ENCODE assay signal across 20 cellular contexts in genomic region chr12:97756741-97757140, GRCh38.
A peak's percentile ranks its signal among the peaks of the same experiment; 100 is the strongest.
DNase-seq lines count a peak whose midpoint lies in the region; ATAC-seq and TF ChIP-seq lines count a peak whose summit lies in the region.
"Had no signal": no experiment of that assay in that cellular context is flagged by ENCODE, and none has a peak within 500 bp of the region (broad histone marks: within the 10 kb centered on the region; RNA-seq: fewer than 3 reads in every experiment).

No MANE protein-coding gene starts in this region.

- H3K4me2 ChIP-seq in Loucy (ENCODE audit: low read depth, low read length, poor library complexity, severe bottlenecking): peak overlapping the region; percentile 42
- H3K4me2 ChIP-seq: GM23338 had no signal

- no peaks in the 10 kb centered on the region for H3K9me2 ChIP-seq in Loucy (replicated peaks; ENCODE audit: low read depth, low read length)

- no peaks in the 10 kb centered on the region for H3F3A ChIP-seq in Loucy (ENCODE audit: low read depth)

- peak overlapping the region in 3 of 4 donors; percentile 28 to 52 (median 50) for H3K27ac ChIP-seq in esophagus squamous epithelium
- peak overlapping the region; percentile 62 for H3K27ac ChIP-seq in lower lobe of right lung
- peak overlapping the region; percentile 68 to 70 for H3K27ac ChIP-seq in testis
- H3K27ac ChIP-seq: Peyer's patch had no signal

- H3K36me3 ChIP-seq in Loucy (ENCODE audit: insufficient read depth, low read length) (no peaks in the 10 kb centered on the region), esophagus squamous epithelium (no peaks in the 10 kb centered on the region), lower lobe of right lung (no peaks in the 10 kb centered on the region), testis (ENCODE audit: low read depth, missing control alignments) (no peaks in the 10 kb centered on the region)
- H3K36me3 ChIP-seq: MG63, Peyer's patch had no signal

- TF ChIP-seq POLR2A in esophagus squamous epithelium (IDR thresholded peaks at IDR 0.05) (no peak), testis (IDR thresholded peaks at IDR 0.05) (no peak)

- no peak overlapping the region for H3K9ac ChIP-seq in Loucy (ENCODE audit: low read depth, low read length, poor library complexity, severe bottlenecking)

- TF ChIP-seq CTCF in Loucy (conservative IDR thresholded peaks at IDR 0.05; ENCODE audit: low read length) (no peak), esophagus squamous epithelium (IDR thresholded peaks at IDR 0.05) (no peak), lower lobe of right lung (IDR thresholded peaks at IDR 0.05) (no peak), testis (IDR thresholded peaks at IDR 0.05) (no peak)

- no peaks in the 10 kb centered on the region for H4K20me1 ChIP-seq in Loucy (ENCODE audit: insufficient read depth, low read length, poor library complexity, severe bottlenecking)

- H2AFZ ChIP-seq in Loucy (ENCODE audit: low read length): peak overlapping the region; percentile 3; the same call in 1 of the 2 replicates
- H2AFZ ChIP-seq: GM23338 had no signal

- ATAC-seq in lower lobe of right lung (no peak), GM18520 (IDR thresholded peaks at IDR 0.05; ENCODE audit: unreplicated experiment) (no peak)
- ATAC-seq: GM23338, K562 had no signal

- no peak for DNase-seq in esophagus squamous epithelium (lab: John Stamatoyannopoulos, UW)
- no peak for DNase-seq in lower lobe of right lung
- DNase-seq in testis: no peak
- DNase-seq in LoVo (ENCODE audit: low spot score): no peak
- no peak for DNase-seq in NCI-H1930 (lab: John Stamatoyannopoulos, UW)
- no peak for DNase-seq in CD1c-positive myeloid dendritic cell (ENCODE audit: extremely low spot score)
- DNase-seq: Calu3; CD4-positive, alpha-beta T cell; DMS79 treated with DMSO at 0.1 percent for 48 hours; MG63; NCI-H1105; NCI-H187 treated with DMSO at 0.1 percent for 48 hours; NCI-H2171; NCI-H774; Peyer's patch; SIG-M5 had no signal

- H3K4me1 ChIP-seq in Loucy (ENCODE audit: insufficient read depth, low read length, poor library complexity, severe bottlenecking) (peaks cover 27% of the 10 kb centered on the region), esophagus squamous epithelium (peaks cover 0 to 19% (median 0%) of the 10 kb centered on the region in 3 donors), lower lobe of right lung (no peaks in the 10 kb centered on the region), testis (no peaks in the 10 kb centered on the region)
- H3K4me1 ChIP-seq: Peyer's patch had no signal

- no peaks in the 10 kb centered on the region for H3K79me2 ChIP-seq in Loucy (ENCODE audit: insufficient read depth, low read length)

- intact Hi-C loops in esophagus squamous epithelium (cut with DNase I): no loop called here
- intact Hi-C loops in lower lobe of right lung (cut with DNase I): no loop called here
- intact Hi-C loops in testis (cut with DNase I; ENCODE audit: low total_unique reads): no loop called here

- H3K27me3 ChIP-seq in Loucy (ENCODE audit: insufficient read depth, low read length, poor library complexity, severe bottlenecking): no peaks in the 10 kb centered on the region
- no peaks in the 10 kb centered on the region for H3K27me3 ChIP-seq in esophagus squamous epithelium
- H3K27me3 ChIP-seq in lower lobe of right lung (ENCODE audit: low read depth): no peaks in the 10 kb centered on the region
- no peaks in the 10 kb centered on the region for H3K27me3 ChIP-seq in testis
- H3K27me3 ChIP-seq: MG63, Peyer's patch had no signal

- H3K9me3 ChIP-seq in Loucy (ENCODE audit: insufficient read depth, low read depth, low read length) (no peaks in the 10 kb centered on the region), esophagus squamous epithelium (no peaks in the 10 kb centered on the region), lower lobe of right lung (no peaks in the 10 kb centered on the region), testis (no peaks in the 10 kb centered on the region)
- H3K9me3 ChIP-seq: MG63, Peyer's patch had no signal

- H3K4me3 ChIP-seq in Loucy (ENCODE audit: low read length, poor library complexity, severe bottlenecking): peak overlapping the region; percentile 27
- H3K4me3 ChIP-seq in esophagus squamous epithelium: no peak overlapping the region
- no peak overlapping the region for H3K4me3 ChIP-seq in lower lobe of right lung
- H3K4me3 ChIP-seq in testis: no peak overlapping the region
- H3K4me3 ChIP-seq: GM23338, K562, MG63, Peyer's patch had no signal

- WGBS in esophagus squamous epithelium, 2 donors: 76 to 86% methylated on average over 2 of the region's 2 CpGs
- WGBS in testis, 2 donors: 89 to 90% methylated on average over 2 of the region's 2 CpGs
